ENCODE assay signal across 27 cellular contexts in genomic region chr10:69893271-69893900, GRCh38.
"Had no signal": no experiment of that assay in that cellular context is flagged by ENCODE, and none has a peak within 500 bp of the region (broad histone marks: within the 10 kb centered on the region; RNA-seq: fewer than 3 reads in every experiment).

No MANE protein-coding gene starts in this region.

- H3K9me3 Mint-ChIP-seq: activated CD4-positive, alpha-beta T cell treated with anti-CD3 and anti-CD28 coated beads, Interleukin-2, amount 10 ng/mL, durations not matched to agents 24 days and 14 days; activated CD8-positive, alpha-beta T cell treated with anti-CD3 and anti-CD28 coated beads for 36 hours; activated naive CD4-positive, alpha-beta T cell treated with anti-CD3 and anti-CD28 coated beads, Interleukin-2, amount 50 U/mL, for 24 hours; activated naive CD8-positive, alpha-beta T cell treated with anti-CD3 and anti-CD28 coated beads, Interleukin-2, amount 10 ng/mL, durations not matched to agents 7 days and 5 days; activated T-cell treated with anti-CD3 and anti-CD28 coated beads, Interleukin-2, amount 50 U/mL, for 24 hours; activated T-helper 2 cell treated with anti-CD3 and anti-CD28 coated beads, Interferon-gamma antibody, Interleukin-2, Interleukin-4, amounts not matched to agents 10 μg/mL and 5 μg/mL and 100 μg/mL, durations not matched to agents 14 hours and 24 hours and 36 hours; T-helper 1 cell treated with Interleukin-12 subunit alpha and Interleukin-12 subunit beta and Interleukin-4 antibody, amounts not matched to agents 30 μg/mL and 1 μg/mL, for 36 hours; T-helper 2 cell treated with Interferon-gamma antibody and Interleukin-4, amounts not matched to agents 5 μg/mL and 100 μg/mL, for 36 hours had no signal

- H3K36me3 Mint-ChIP-seq: activated naive CD4-positive, alpha-beta T cell treated with anti-CD3 and anti-CD28 coated beads, Interleukin-2, amount 50 U/mL, for 24 hours; activated naive CD8-positive, alpha-beta T cell treated with anti-CD3 and anti-CD28 coated beads, Interleukin-2, amount 10 ng/mL, durations not matched to agents 7 days and 5 days had no signal

- H3K4me1 ChIP-seq: ascending aorta, SJSA1 had no signal

- H3K27me3 Mint-ChIP-seq: activated CD4-positive, alpha-beta T cell treated with anti-CD3 and anti-CD28 coated beads, Interleukin-2, amount 10 ng/mL, durations not matched to agents 24 days and 14 days; activated CD8-positive, alpha-beta T cell treated with anti-CD3 and anti-CD28 coated beads for 36 hours; activated naive CD4-positive, alpha-beta T cell treated with anti-CD3 and anti-CD28 coated beads, Interleukin-2, amount 50 U/mL, for 24 hours had no signal

- DNase-seq: activated CD4-positive, alpha-beta T cell treated with anti-CD3 and anti-CD28 coated beads, Interleukin-2, amount 10 ng/mL, durations not matched to agents 24 days and 14 days; activated CD4-positive, alpha-beta T cell treated with anti-CD3 and anti-CD28 coated beads, Interleukin-2, amount 50 U/mL, for 4 hours; activated CD8-positive, alpha-beta T cell treated with anti-CD3 and anti-CD28 coated beads for 36 hours; activated gamma-delta T cell; activated naive CD4-positive, alpha-beta T cell treated with Interleukin-2 at 50 U/mL for 16 hours; activated naive CD8-positive, alpha-beta T cell treated with anti-CD3 and anti-CD28 coated beads, Interleukin-2, amount 10 ng/mL, durations not matched to agents 7 days and 5 days; activated T-cell treated with anti-CD3 and anti-CD28 coated beads, Interleukin-2, amount 50 U/mL, for 24 hours; amygdala; Karpas-422; KBM-7; MG63; NCI-H1048; NCI-H1436 treated with DMSO at 0.1 percent for 48 hours; NCI-H2029; NCI-H345; NCI-H524 treated with DMSO at 0.1 percent for 48 hours; RPMI8226; SHP77 treated with DMSO at 0.1 percent for 48 hours; SK-N-SH had no signal

- H3K9me3 ChIP-seq: ascending aorta, MG63, SJSA1, SK-N-SH had no signal

- H3K36me3 ChIP-seq: MG63 had no signal

- H3K4me1 Mint-ChIP-seq: activated CD4-positive, alpha-beta T cell treated with anti-CD3 and anti-CD28 coated beads, Interleukin-2, amount 10 ng/mL, durations not matched to agents 24 days and 14 days; activated naive CD4-positive, alpha-beta T cell treated with anti-CD3 and anti-CD28 coated beads, Interleukin-2, amount 50 U/mL, for 24 hours; activated naive CD8-positive, alpha-beta T cell treated with anti-CD3 and anti-CD28 coated beads, Interleukin-2, amount 10 ng/mL, durations not matched to agents 7 days and 5 days had no signal

- FAIRE-seq: TTC549 had no signal

- H3K27ac Mint-ChIP-seq: activated CD4-positive, alpha-beta T cell treated with anti-CD3 and anti-CD28 coated beads, Interleukin-2, amount 10 ng/mL, durations not matched to agents 24 days and 14 days; activated CD8-positive, alpha-beta T cell treated with anti-CD3 and anti-CD28 coated beads for 36 hours; activated naive CD4-positive, alpha-beta T cell treated with anti-CD3 and anti-CD28 coated beads, Interleukin-2, amount 50 U/mL, for 24 hours; activated naive CD8-positive, alpha-beta T cell treated with anti-CD3 and anti-CD28 coated beads, Interleukin-2, amount 10 ng/mL, durations not matched to agents 7 days and 5 days; activated T-cell treated with anti-CD3 and anti-CD28 coated beads, Interleukin-2, amount 50 U/mL, for 24 hours; activated T-helper 2 cell treated with anti-CD3 and anti-CD28 coated beads, Interferon-gamma antibody, Interleukin-2, Interleukin-4, amounts not matched to agents 10 μg/mL and 5 μg/mL and 100 μg/mL, durations not matched to agents 14 hours and 24 hours and 36 hours; T-helper 1 cell treated with Interleukin-12 subunit alpha and Interleukin-12 subunit beta and Interleukin-4 antibody, amounts not matched to agents 30 μg/mL and 1 μg/mL, for 36 hours; T-helper 2 cell treated with Interferon-gamma antibody and Interleukin-4, amounts not matched to agents 5 μg/mL and 100 μg/mL, for 36 hours had no signal

- H3K4me3 ChIP-seq: ascending aorta, MG63, SJSA1 had no signal

- H3K9ac ChIP-seq: SK-N-SH had no signal

- H3K4me3 Mint-ChIP-seq: activated CD4-positive, alpha-beta T cell treated with anti-CD3 and anti-CD28 coated beads, Interleukin-2, amount 10 ng/mL, durations not matched to agents 24 days and 14 days; activated CD8-positive, alpha-beta T cell treated with anti-CD3 and anti-CD28 coated beads for 36 hours; activated naive CD4-positive, alpha-beta T cell treated with anti-CD3 and anti-CD28 coated beads, Interleukin-2, amount 50 U/mL, for 24 hours; activated naive CD8-positive, alpha-beta T cell treated with anti-CD3 and anti-CD28 coated beads, Interleukin-2, amount 10 ng/mL, durations not matched to agents 7 days and 5 days; activated T-cell treated with anti-CD3 and anti-CD28 coated beads, Interleukin-2, amount 50 U/mL, for 24 hours; T-helper 1 cell treated with Interleukin-12 subunit alpha and Interleukin-12 subunit beta and Interleukin-4 antibody, amounts not matched to agents 30 μg/mL and 1 μg/mL, for 36 hours; T-helper 2 cell treated with Interferon-gamma antibody and Interleukin-4, amounts not matched to agents 5 μg/mL and 100 μg/mL, for 36 hours had no signal

- H3K27me3 ChIP-seq: ascending aorta, MG63, SJSA1 had no signal

- ATAC-seq: activated CD8-positive, alpha-beta T cell treated with anti-CD3 and anti-CD28 coated beads for 36 hours; Panc1 had no signal

- H3K27ac ChIP-seq: ascending aorta, SJSA1 had no signal

- H3K4me2 ChIP-seq: SK-N-SH had no signal
